ENCODE assay signal across 8 cellular contexts in the genomic region with DNA sequence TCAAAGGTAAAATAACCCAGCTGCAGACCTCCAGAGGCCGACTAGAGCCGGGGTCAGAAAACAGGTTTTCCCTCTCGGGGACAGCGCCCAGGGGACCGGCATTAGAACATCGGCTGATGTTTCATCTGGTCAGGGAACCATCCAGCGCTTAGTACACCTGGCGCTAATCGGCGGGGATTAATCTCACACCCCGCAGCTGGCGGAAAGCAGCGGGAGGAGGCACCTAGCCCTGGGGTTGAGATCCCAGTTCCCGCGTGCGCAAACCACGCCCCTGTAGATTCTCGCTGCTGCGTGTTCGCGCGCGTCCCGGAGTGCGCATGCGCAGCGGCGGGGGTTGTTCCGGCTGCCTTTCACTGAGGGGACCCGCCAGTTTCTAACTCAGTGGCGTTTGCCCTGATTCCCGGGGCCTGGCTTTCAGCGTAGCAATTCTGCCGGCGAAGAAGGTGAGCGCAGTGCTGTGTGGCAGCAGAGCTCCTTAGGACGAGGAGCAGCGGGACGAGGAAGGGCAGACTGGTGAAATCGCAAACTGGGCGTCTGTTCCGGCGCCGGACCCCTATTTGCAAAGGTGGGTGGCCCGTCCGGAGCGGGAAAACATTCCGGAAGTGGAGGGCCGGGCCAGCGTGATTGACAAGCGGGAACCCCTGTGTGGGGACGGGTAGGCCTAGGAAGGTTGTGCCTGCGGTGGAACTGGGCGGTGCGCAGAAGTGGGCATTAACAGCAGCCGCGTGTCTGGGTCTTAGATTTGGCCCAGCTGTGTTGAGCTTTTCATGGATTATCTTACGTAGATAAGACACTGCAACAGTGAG. TPM values are rescaled to one million over a fixed set of nuclear protein-coding genes. Genes with fewer than 3 reads are reported as not detected.
A peak's percentile ranks its signal among the peaks of the same experiment; 100 is the strongest.
DNase-seq lines count a peak whose midpoint lies in the region; ATAC-seq and TF ChIP-seq lines count a peak whose summit lies in the region.
"Not testable (repeated sequence)": the region's sequence is repeated elsewhere in the genome, so short reads cannot be mapped to it uniquely, and the experiment has no call there.

Gene DDX11 (plus strand): TSS at position 334 of the 806 bp plus-strand sequence. CDS start 4,534 bp downstream, outside the sequence.

- H3K9me3 Mint-ChIP-seq in Caco-2 (ENCODE audit: unreplicated experiment); activated CD8-positive, alpha-beta memory T cell treated with anti-CD3 and anti-CD28 coated beads, Interleukin-2, amount 10 ng/mL, durations not matched to agents 7 days and 5 days (ENCODE audit: low read depth): not testable (repeated sequence)

- not testable (repeated sequence) for H3K9me3 ChIP-seq in Caco-2; NT2/D1 (ENCODE audit: insufficient read depth, low read length)

- ATAC-seq in GM21390 (IDR thresholded peaks at IDR 0.05; ENCODE audit: unreplicated experiment) = peak; percentile 91
- ATAC-seq in activated CD8-positive, alpha-beta memory T cell treated with anti-CD3 and anti-CD28 coated beads, Interleukin-2, amount 10 ng/mL, durations not matched to agents 7 days and 5 days = peak; percentile 93

- H3K4me3 ChIP-seq in Caco-2 (ENCODE audit: low read depth, low read length) (peak within 1 kb of the TSS; percentile 45), NT2/D1 (ENCODE audit: insufficient read length, low read depth) (peak within 1 kb of the TSS; percentile 79)

- BruUV-seq in Caco-2 (replicated peaks; lab: Mats Ljungman, UMichigan) = TSS peak; percentile 53

- H3K4me1 ChIP-seq in Caco-2; NT2/D1 (ENCODE audit: insufficient read depth, insufficient read length): not testable (repeated sequence)

- peaks cover 36% of the 10 kb centered on the region for H3K36me3 Mint-ChIP-seq in Caco-2 (ENCODE audit: insufficient read depth, unreplicated experiment)
- H3K36me3 Mint-ChIP-seq in activated CD8-positive, alpha-beta memory T cell treated with anti-CD3 and anti-CD28 coated beads, Interleukin-2, amount 10 ng/mL, durations not matched to agents 7 days and 5 days = peaks cover 15% of the 10 kb centered on the region

- not testable (repeated sequence) for H3K27me3 ChIP-seq in Caco-2 (replicated peaks; ENCODE audit: control insufficient read depth, insufficient read depth, low read length); NT2/D1 (ENCODE audit: insufficient read depth, insufficient read length)

- intact Hi-C loops in Caco-2 (cut with micrococcal nuclease; ENCODE audit: unreplicated experiment) = loop anchor here (2.0 to 10.0 kb wide), 4 partner anchors 51 to 379 kb away; partner anchors contain the start of gene IPO8

- DNase-seq in Caco-2 = peak; percentile 97 to 98
- DNase-seq in HUDEP-2 (lab: John Stamatoyannopoulos, UW; ENCODE audit: unreplicated experiment in 76 of 76) = peak in 75 of 76 experiments; percentile 36 to 93 (median 86)
- DNase-seq in NT2/D1 (ENCODE audit: low read depth, low spot score) = peak; percentile 97
- peak; percentile 96 for DNase-seq in activated CD8-positive, alpha-beta memory T cell treated with anti-CD3 and anti-CD28 coated beads, Interleukin-2, amount 10 ng/mL, durations not matched to agents 7 days and 5 days
- peak; percentile 83 for DNase-seq in midbrain (lab: John Stamatoyannopoulos, UW)
- DNase-seq in stimulated activated CD8-positive, alpha-beta memory T cell treated with anti-CD3 and anti-CD28 coated beads, Interleukin-15, amount 100 ng/mL, for 48 hours (ENCODE audit: low read depth in 2 of 2) = peak; percentile 87 to 88

- peak within 1 kb of the TSS; percentile 97 for H3K4me3 Mint-ChIP-seq in Caco-2 (ENCODE audit: unreplicated experiment)
- peak within 1 kb of the TSS; percentile 98 for H3K4me3 Mint-ChIP-seq in activated CD8-positive, alpha-beta memory T cell treated with anti-CD3 and anti-CD28 coated beads, Interleukin-2, amount 10 ng/mL, durations not matched to agents 7 days and 5 days

- H3K4me1 Mint-ChIP-seq in Caco-2 (ENCODE audit: low read depth, unreplicated experiment) = peaks cover 13% of the 10 kb centered on the region
- H3K4me1 Mint-ChIP-seq in activated CD8-positive, alpha-beta memory T cell treated with anti-CD3 and anti-CD28 coated beads, Interleukin-2, amount 10 ng/mL, durations not matched to agents 7 days and 5 days = peaks cover 43% of the 10 kb centered on the region

- H3K9ac ChIP-seq in NT2/D1 (ENCODE audit: insufficient read length, low read depth) = peak within 1 kb of the TSS; percentile 84

- not testable (repeated sequence) for TF ChIP-seq CTCF in Caco-2 (IDR thresholded peaks at IDR 0.05; ENCODE audit: insufficient read depth in 1 of 2, low read depth in 1 of 2, low read length in 1 of 2, severe bottlenecking in 1 of 2, unreplicated experiment in 1 of 2)

- in situ Hi-C loops in endometrial microvascular endothelial cells (cut with HindIII; ENCODE audit: inconsistent ontology term, low pct_unique_long_range_greater_than_20kb, low sequenced_read_pairs) = not testable (repeated sequence)

- peak within 1 kb of the TSS; percentile 93 for H3K27ac Mint-ChIP-seq in Caco-2 (ENCODE audit: unreplicated experiment)
- H3K27ac Mint-ChIP-seq in activated CD8-positive, alpha-beta memory T cell treated with anti-CD3 and anti-CD28 coated beads, Interleukin-2, amount 10 ng/mL, durations not matched to agents 7 days and 5 days = peak within 1 kb of the TSS; percentile 96

- CTCF ChIA-PET in Caco-2 (lab: Charles Lee) = not testable (repeated sequence)
- CTCF ChIA-PET in activated CD8-positive, alpha-beta memory T cell treated with anti-CD3 and anti-CD28 coated beads, Interleukin-2, amount 10 ng/mL, durations not matched to agents 7 days and 5 days (lab: Charles Lee) = interaction anchor here (1.0 to 1.8 kb wide), 2 partner anchors 226 to 277 kb away, joined by 3 to 5 read pairs; no protein-coding TSS in a partner anchor

- H3K27me3 Mint-ChIP-seq in Caco-2 (ENCODE audit: insufficient read depth, unreplicated experiment); activated CD8-positive, alpha-beta memory T cell treated with anti-CD3 and anti-CD28 coated beads, Interleukin-2, amount 10 ng/mL, durations not matched to agents 7 days and 5 days: not testable (repeated sequence)

- POLR2A ChIA-PET in Caco-2 (lab: Charles Lee) = interaction anchor here (0.6 kb wide), 1 partner anchor 287 kb away, joined by 6 read pairs; no protein-coding TSS in a partner anchor

- H3K36me3 ChIP-seq in Caco-2 (ENCODE audit: control insufficient read depth, insufficient read depth, low read length) = not testable (repeated sequence)
- H3K36me3 ChIP-seq in NT2/D1 (ENCODE audit: insufficient read depth, insufficient read length, low read length) = peaks cover 14% of the 10 kb centered on the region

RNA-seq across cellular contexts. Expression of gene DDX11, which starts in this region (rescaled TPM):
- total RNA-seq in Caco-2 (2022) (175 and 200 TPM in 2 replicates), endometrial microvascular endothelial cells (ENCODE audit: inconsistent ontology term) (17.9 TPM)
- 100 to 1,000 TPM; 176 to 240 TPM for total RNA-seq in activated CD8-positive, alpha-beta memory T cell treated with anti-CD3 and anti-CD28 coated beads, Interleukin-2, amount 10 ng/mL, durations not matched to agents 7 days and 5 days

Comparison
In these comparisons a context has a peak if more than half of its experiments do, and no peak if none do; other contexts are left out.
1. Peak in every context shown above with its lines: DNase-seq, ATAC-seq and H3K4me3 ChIP-seq.